Comparison of ENCODE assay signal across 8 cellular contexts in genomic region chr3:147152476-147152875, GRCh38.
"Had no signal": no experiment of that assay in that cellular context is flagged by ENCODE, and none has a peak within 500 bp of the region (broad histone marks: within the 10 kb centered on the region; RNA-seq: fewer than 3 reads in every experiment).

No MANE protein-coding gene starts in this region.

- H3K36me3 ChIP-seq: HAP-1 had no signal

- H2AFZ ChIP-seq: GM23248 had no signal

- H3K4me1 ChIP-seq: HAP-1 had no signal

- H3K27ac ChIP-seq: GM23248, HL-60 had no signal

- DNase-seq: GM23248, GOT3, H7, KBM-7 had no signal

- FAIRE-seq: HTR-8/SVneo had no signal

- H3K4me3 ChIP-seq: GM23248, HAP-1 had no signal

- H3K9me3 ChIP-seq: HAP-1 had no signal

- ATAC-seq: HCT116 had no signal

- H3K9ac ChIP-seq: GM23248 had no signal
